Comparison of ENCODE assay signal across 8 cellular contexts in the genomic region with DNA sequence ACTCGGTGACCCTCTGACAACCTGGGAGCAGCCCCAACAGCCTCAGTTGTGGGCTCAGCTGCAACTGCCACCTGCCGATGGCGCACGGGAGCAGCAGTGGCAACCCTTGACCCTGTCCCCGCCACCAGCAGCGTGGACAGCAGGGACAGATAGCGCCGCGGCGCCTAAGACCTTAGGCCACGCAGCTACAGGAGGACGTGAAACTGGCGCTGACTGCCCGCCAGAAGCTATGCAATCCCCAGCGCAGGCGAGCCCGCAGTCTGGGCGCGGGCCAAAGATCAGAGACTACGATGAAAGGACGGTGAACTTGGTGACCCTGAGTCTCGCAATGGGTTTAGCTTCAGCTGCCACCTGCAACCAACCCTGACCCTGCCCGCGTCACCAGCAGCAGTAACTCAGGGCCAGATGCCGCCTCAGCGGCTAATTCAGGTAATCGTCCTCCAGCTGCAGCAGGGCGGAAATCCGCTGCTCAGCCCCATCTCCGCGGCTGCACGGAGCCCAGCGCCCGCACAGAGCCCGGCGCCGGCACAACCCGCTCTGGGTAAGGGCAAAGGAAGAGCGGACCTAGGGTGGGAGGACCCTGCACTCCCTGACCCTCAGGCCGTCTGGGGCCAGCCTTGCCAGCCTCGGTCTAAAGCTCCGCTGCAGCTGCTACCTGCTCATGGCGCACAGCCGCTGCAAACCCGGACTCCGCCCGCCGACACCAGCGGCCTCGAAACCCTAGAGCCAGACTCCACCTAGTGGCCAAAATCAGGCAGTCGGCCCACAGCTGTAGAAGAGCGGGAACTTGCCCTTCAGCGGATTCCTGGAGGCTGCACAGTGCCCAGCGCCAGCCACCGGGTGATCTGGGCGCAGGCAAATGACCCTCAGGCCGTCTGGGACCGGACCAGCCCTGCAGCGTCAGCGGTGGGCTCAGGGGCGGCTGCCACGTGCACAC.
DNase-seq lines count a peak whose midpoint lies in the region; ATAC-seq and TF ChIP-seq lines count a peak whose summit lies in the region.
"Not testable (repeated sequence)": the region's sequence is repeated elsewhere in the genome, so short reads cannot be mapped to it uniquely, and the experiment has no call there.

No MANE protein-coding gene starts in this region.

- CTCF ChIA-PET in activated CD4-positive, alpha-beta T cell treated with anti-CD3 and anti-CD28 coated beads, Interleukin-2, amount 10 ng/mL, durations not matched to agents 7 days and 5 days (lab: Charles Lee): not testable (repeated sequence)
- CTCF ChIA-PET in activated naive CD4-positive, alpha-beta T cell treated with anti-CD3 and anti-CD28 coated beads for 36 hours (lab: Charles Lee): interaction anchor here (1.4 kb wide), 1 partner anchor 279 kb away, joined by 3 read pairs; no protein-coding TSS in a partner anchor
- CTCF ChIA-PET in naive thymus-derived CD4-positive, alpha-beta T cell (lab: Charles Lee): interaction anchor here (0.6 kb wide), 1 partner anchor 638 kb away, joined by 4 read pairs; no protein-coding TSS in a partner anchor

- H3K4me1 Mint-ChIP-seq in activated CD4-positive, alpha-beta T cell treated with anti-CD3 and anti-CD28 coated beads, Interleukin-2, amount 10 ng/mL, durations not matched to agents 7 days and 5 days; activated naive CD4-positive, alpha-beta T cell treated with anti-CD3 and anti-CD28 coated beads for 36 hours (ENCODE audit: low read depth); naive thymus-derived CD4-positive, alpha-beta T cell: not testable (repeated sequence)

- H3K9me3 Mint-ChIP-seq in activated CD4-positive, alpha-beta T cell treated with anti-CD3 and anti-CD28 coated beads, Interleukin-2, amount 10 ng/mL, durations not matched to agents 7 days and 5 days; activated naive CD4-positive, alpha-beta T cell treated with anti-CD3 and anti-CD28 coated beads for 36 hours; naive thymus-derived CD4-positive, alpha-beta T cell: not testable (repeated sequence)

- H3K27ac Mint-ChIP-seq in activated CD4-positive, alpha-beta T cell treated with anti-CD3 and anti-CD28 coated beads, Interleukin-2, amount 10 ng/mL, durations not matched to agents 7 days and 5 days; activated naive CD4-positive, alpha-beta T cell treated with anti-CD3 and anti-CD28 coated beads for 36 hours: not testable (repeated sequence)
- peak overlapping the region in 1 of 9 donors; percentile 31 for H3K27ac Mint-ChIP-seq in naive thymus-derived CD4-positive, alpha-beta T cell

- peak overlapping the region; percentile 51 for H3K4me3 Mint-ChIP-seq in activated CD4-positive, alpha-beta T cell treated with anti-CD3 and anti-CD28 coated beads, Interleukin-2, amount 10 ng/mL, durations not matched to agents 7 days and 5 days
- peak overlapping the region; percentile 72 for H3K4me3 Mint-ChIP-seq in activated naive CD4-positive, alpha-beta T cell treated with anti-CD3 and anti-CD28 coated beads for 36 hours
- peak overlapping the region; percentile 48 to 81 (median 70) for H3K4me3 Mint-ChIP-seq in naive thymus-derived CD4-positive, alpha-beta T cell

- H3K36me3 ChIP-seq in naive thymus-derived CD4-positive, alpha-beta T cell (ENCODE audit: control insufficient read depth in 2 of 3, insufficient read depth in 3 of 3, low read length in 3 of 3); thyroid gland: not testable (repeated sequence)

- DNase-seq in DMS 273 (lab: John Stamatoyannopoulos, UW; ENCODE audit: unreplicated experiment) (peak; percentile 52), NCI-H748 (lab: John Stamatoyannopoulos, UW; ENCODE audit: unreplicated experiment) (peak; percentile 63), thyroid gland (peak; percentile 80 to 81)
- peak; percentile 73 for DNase-seq in activated CD4-positive, alpha-beta T cell treated with anti-CD3 and anti-CD28 coated beads, Interleukin-2, amount 10 ng/mL, durations not matched to agents 7 days and 5 days
- peak; percentile 83 for DNase-seq in activated naive CD4-positive, alpha-beta T cell treated with anti-CD3 and anti-CD28 coated beads for 36 hours
- DNase-seq in fibroblast of villous mesenchyme (ENCODE audit: low read depth): not testable (repeated sequence)
- peak; percentile 36 to 77 (median 64) for DNase-seq in naive thymus-derived CD4-positive, alpha-beta T cell
- DNase-seq in stimulated activated CD4-positive, alpha-beta T cell treated with anti-CD3 and anti-CD28 coated beads, Interleukin-4, amount 100 ng/mL, for 4 hours: peak; percentile 65 to 70

- TF ChIP-seq POLR2A in thyroid gland (IDR thresholded peaks at IDR 0.05): not testable (repeated sequence)

- not testable (repeated sequence) for H3K27me3 Mint-ChIP-seq in activated CD4-positive, alpha-beta T cell treated with anti-CD3 and anti-CD28 coated beads, Interleukin-2, amount 10 ng/mL, durations not matched to agents 7 days and 5 days; activated naive CD4-positive, alpha-beta T cell treated with anti-CD3 and anti-CD28 coated beads for 36 hours (ENCODE audit: low read depth)
- H3K27me3 Mint-ChIP-seq in naive thymus-derived CD4-positive, alpha-beta T cell: peaks cover 0 to 11% (median 0%) of the 10 kb centered on the region in 5 donors

- POLR2A ChIA-PET in activated CD4-positive, alpha-beta T cell treated with anti-CD3 and anti-CD28 coated beads, Interleukin-2, amount 10 ng/mL, durations not matched to agents 7 days and 5 days (lab: Charles Lee); naive thymus-derived CD4-positive, alpha-beta T cell (lab: Charles Lee): not testable (repeated sequence)

- peak; percentile 9 for TF ChIP-seq CTCF in fibroblast of villous mesenchyme (IDR thresholded peaks at IDR 0.05; ENCODE audit: insufficient read depth, low read depth, low read length)
- peak in 4 of 6 experiments; percentile 29 to 75 (median 64) for TF ChIP-seq CTCF in thyroid gland (IDR thresholded peaks at IDR 0.05)

- H3K36me3 Mint-ChIP-seq in activated CD4-positive, alpha-beta T cell treated with anti-CD3 and anti-CD28 coated beads, Interleukin-2, amount 10 ng/mL, durations not matched to agents 7 days and 5 days (ENCODE audit: low read depth); activated naive CD4-positive, alpha-beta T cell treated with anti-CD3 and anti-CD28 coated beads for 36 hours (ENCODE audit: low read depth); naive thymus-derived CD4-positive, alpha-beta T cell: not testable (repeated sequence)

- WGBS in thyroid gland, 2 donors: 38 to 57% methylated on average over 14 to 19 of the region's 62 CpGs

- intact Hi-C loops in activated naive CD4-positive, alpha-beta T cell treated with anti-CD3 and anti-CD28 coated beads for 36 hours (cut with micrococcal nuclease); naive thymus-derived CD4-positive, alpha-beta T cell (cut with micrococcal nuclease); thyroid gland (cut with DNase I): not testable (repeated sequence)

- H3K27ac ChIP-seq in naive thymus-derived CD4-positive, alpha-beta T cell (ENCODE audit: low read depth, low read length); thyroid gland: not testable (repeated sequence)

- H3K4me1 ChIP-seq in naive thymus-derived CD4-positive, alpha-beta T cell (ENCODE audit: control insufficient read depth in 2 of 2, insufficient read depth in 2 of 2, low read length in 2 of 2); thyroid gland: not testable (repeated sequence)

- H3K4me3 ChIP-seq in fibroblast of villous mesenchyme (ENCODE audit: low read depth, low read length); naive thymus-derived CD4-positive, alpha-beta T cell (ENCODE audit: low read length); thyroid gland (replicated peaks in 1 of 3): not testable (repeated sequence)

- not testable (repeated sequence) for H3K27me3 ChIP-seq in naive thymus-derived CD4-positive, alpha-beta T cell (ENCODE audit: control insufficient read depth in 2 of 2, insufficient read depth in 2 of 2, low read length in 2 of 2); thyroid gland

- ATAC-seq in naive thymus-derived CD4-positive, alpha-beta T cell: not testable (repeated sequence)

- H3K9me3 ChIP-seq in naive thymus-derived CD4-positive, alpha-beta T cell (ENCODE audit: control insufficient read depth in 2 of 3, low read length in 3 of 3); thyroid gland: not testable (repeated sequence)
